In the genomic region with DNA sequence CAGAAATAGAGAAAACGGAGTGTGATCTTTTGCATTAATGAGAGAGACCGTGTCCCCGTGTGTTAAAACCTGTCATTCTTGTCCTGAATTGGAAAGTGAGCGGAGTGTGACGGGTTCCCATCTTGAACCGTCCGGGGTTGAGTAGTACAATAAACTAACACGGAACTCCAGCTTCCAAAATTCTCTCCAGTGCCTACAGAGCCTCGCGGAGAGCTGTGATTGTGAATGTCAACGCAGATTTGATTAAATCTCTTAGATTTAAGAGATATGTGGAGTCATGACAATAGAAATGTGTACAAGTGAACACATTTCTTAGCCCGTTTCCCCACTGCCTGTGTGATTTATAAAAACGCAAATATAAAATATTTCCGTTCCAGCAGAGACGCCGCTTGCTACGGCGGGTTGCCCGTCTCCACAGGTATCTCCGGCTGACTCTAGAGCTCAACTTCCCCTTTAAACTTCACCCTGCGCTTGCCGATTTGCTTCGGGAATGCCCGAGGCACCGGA, we compare ENCODE assay signal across 8 cellular contexts. TPM values are rescaled to one million over a fixed set of nuclear protein-coding genes. Genes with fewer than 3 reads are reported as not detected.
DNase-seq lines count a peak whose midpoint lies in the region; ATAC-seq and TF ChIP-seq lines count a peak whose summit lies in the region.

No MANE protein-coding gene starts in this region.

- H3K9me3 ChIP-seq in neuron (ENCODE audit: low read length), result no peaks in the 10 kb centered on the region

- H2AFZ ChIP-seq in neuron (ENCODE audit: low read depth, low read length), result peak overlapping the region; percentile 92

- H3K36me3 Mint-ChIP-seq in activated T-helper 17 cell treated with anti-CD3 and anti-CD28 coated beads, Interleukin-2, amount 50 U/mL, for 72 hours (ENCODE audit: low read depth), result peaks cover 46% of the 10 kb centered on the region

- peaks cover 27% of the 10 kb centered on the region for H3K36me3 ChIP-seq in neuron (ENCODE audit: insufficient read depth, low read length)

- H3K4me1 Mint-ChIP-seq in activated T-helper 17 cell treated with anti-CD3 and anti-CD28 coated beads, Interleukin-2, amount 50 U/mL, for 72 hours, result peaks cover 27% of the 10 kb centered on the region

- peak overlapping the region; percentile 98 for H3K27ac Mint-ChIP-seq in activated T-helper 17 cell treated with anti-CD3 and anti-CD28 coated beads, Interleukin-2, amount 50 U/mL, for 72 hours

- DNase-seq in AG20443 (ENCODE audit: low spot score) (peak; percentile 46), NCI-H446 (lab: John Stamatoyannopoulos, UW) (peak; percentile 42 to 45), foreskin fibroblast (peak; percentile 22 to 63), HK-2 (ENCODE audit: unreplicated experiment) (no peak)

- ATAC-seq in GM18517 (IDR thresholded peaks at IDR 0.05; ENCODE audit: unreplicated experiment) (peak; percentile 33), HG03025 (IDR thresholded peaks at IDR 0.05; ENCODE audit: low FRiP score, unreplicated experiment) (peak; percentile 40)
- peak; percentile 52 for ATAC-seq in activated T-helper 17 cell treated with anti-CD3 and anti-CD28 coated beads, Interleukin-2, amount 50 U/mL, for 72 hours (replicated peaks)

- peak overlapping the region; percentile 90 to 91 for H3K4me3 ChIP-seq in foreskin fibroblast (ENCODE audit: low read depth in 1 of 2, low read length in 2 of 2)
- peak overlapping the region; percentile 78 for H3K4me3 ChIP-seq in neuron (ENCODE audit: low read length)

- H3K27me3 Mint-ChIP-seq in activated T-helper 17 cell treated with anti-CD3 and anti-CD28 coated beads, Interleukin-2, amount 50 U/mL, for 72 hours, result no peaks in the 10 kb centered on the region

- H3K4me3 Mint-ChIP-seq in activated T-helper 17 cell treated with anti-CD3 and anti-CD28 coated beads, Interleukin-2, amount 50 U/mL, for 72 hours, result peak overlapping the region; percentile 93

- TF ChIP-seq CTCF in foreskin fibroblast (IDR thresholded peaks at IDR 0.05; ENCODE audit: low read depth, low read length), result no peak

- peaks cover 2% of the 10 kb centered on the region for H3K27me3 ChIP-seq in neuron (ENCODE audit: insufficient read depth, low read length)

- peaks cover 15% of the 10 kb centered on the region for H3K4me1 ChIP-seq in neuron (ENCODE audit: insufficient read depth, low read length)

- no peaks in the 10 kb centered on the region for H3K9me3 Mint-ChIP-seq in activated T-helper 17 cell treated with anti-CD3 and anti-CD28 coated beads, Interleukin-2, amount 50 U/mL, for 72 hours

RNA-seq across cellular contexts. Expression of a gene that starts 0.5 kb away (rescaled TPM):
- 10 to 100 TPM; 73.4 to 95.8 TPM for total RNA-seq in activated T-helper 17 cell treated with anti-CD3 and anti-CD28 coated beads, Interleukin-2, amount 50 U/mL, for 72 hours
